18 cellular contexts compared by ENCODE assay signal in the genomic region with DNA sequence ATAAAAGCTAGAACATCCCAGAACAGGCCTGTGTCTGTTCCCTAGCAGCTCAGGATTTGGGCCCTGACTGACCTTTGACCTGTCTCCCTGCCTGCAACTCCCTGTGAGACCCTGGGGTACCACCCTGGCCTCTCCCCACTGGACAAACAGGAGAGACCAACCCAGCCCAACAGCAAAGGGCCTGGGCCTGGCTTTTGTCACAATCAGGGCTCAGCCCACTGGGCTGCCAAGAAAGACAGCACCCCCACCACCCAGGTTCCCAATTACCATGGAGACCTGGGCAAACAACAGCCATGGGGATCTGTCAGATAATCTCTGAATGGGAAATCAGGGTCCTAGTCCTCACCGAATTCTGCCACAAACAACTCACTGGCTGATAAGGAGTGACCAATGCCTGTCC. TPM values are rescaled to one million over a fixed set of nuclear protein-coding genes. Genes with fewer than 3 reads are reported as not detected.
"Had no signal": no experiment of that assay in that cellular context is flagged by ENCODE, and none has a peak within 500 bp of the region (broad histone marks: within the 10 kb centered on the region; RNA-seq: fewer than 3 reads in every experiment).

No MANE protein-coding gene starts in this region.

- DNase-seq: activated CD4-positive, alpha-beta memory T cell treated with anti-CD3 and anti-CD28 coated beads, Interleukin-2, amount 10 ng/mL, durations not matched to agents 7 days and 5 days; activated CD4-positive, CD25-positive, alpha-beta regulatory T cell treated with anti-CD3 and anti-CD28 coated beads, Interleukin-2, amount 50 U/mL, for 72 hours; activated gamma-delta T cell; activated naive CD8-positive, alpha-beta T cell treated with anti-CD3 and anti-CD28 coated beads, Interleukin-2, amount 10 ng/mL, durations not matched to agents 7 days and 5 days; activated T-cell treated with anti-CD3 and anti-CD28 coated beads, Interleukin-2, amount 50 U/mL, for 48 hours; colonic mucosa; effector memory CD8-positive, alpha-beta T cell; hippocampal formation; natural killer cell; occipital lobe; stimulated activated CD4-positive, alpha-beta T cell treated with anti-CD3 and anti-CD28 coated beads, Interleukin-4, amount 100 ng/mL, for 1 hour; stimulated activated CD8-positive, alpha-beta memory T cell treated with anti-CD3 and anti-CD28 coated beads, Interleukin-4, amount 100 ng/mL, for 48 hours; stimulated activated naive CD8-positive, alpha-beta T cell treated with anti-CD3 and anti-CD28 coated beads, Interleukin-15, Interleukin-2, amounts not matched to agents 100 U/mL and 50 U/mL, for 24 hours had no signal

- H3K4me3 ChIP-seq: colonic mucosa, mucosa of descending colon, prostate gland, thoracic aorta had no signal

- H3K27ac ChIP-seq: colonic mucosa, prostate gland, thoracic aorta had no signal

- ATAC-seq: effector memory CD8-positive, alpha-beta T cell; left colon; mucosa of descending colon; natural killer cell; sciatic nerve; stimulated activated naive CD8-positive, alpha-beta T cell treated with anti-CD3 and anti-CD28 coated beads, Interleukin-15, Interleukin-2, amounts not matched to agents 100 U/mL and 50 U/mL, for 24 hours had no signal

- H3K36me3 ChIP-seq: colonic mucosa, prostate gland, thoracic aorta had no signal

- H3K4me1 ChIP-seq: prostate gland had no signal

- H3K9me3 ChIP-seq: colonic mucosa, mucosa of descending colon, prostate gland, thoracic aorta had no signal

- H3K27me3 ChIP-seq: colonic mucosa had no signal

RNA-seq across cellular contexts. Expression of gene PLLP, which starts 11.1 kb away (rescaled TPM):
- total RNA-seq: natural killer cell had no signal
